In the genomic region with DNA sequence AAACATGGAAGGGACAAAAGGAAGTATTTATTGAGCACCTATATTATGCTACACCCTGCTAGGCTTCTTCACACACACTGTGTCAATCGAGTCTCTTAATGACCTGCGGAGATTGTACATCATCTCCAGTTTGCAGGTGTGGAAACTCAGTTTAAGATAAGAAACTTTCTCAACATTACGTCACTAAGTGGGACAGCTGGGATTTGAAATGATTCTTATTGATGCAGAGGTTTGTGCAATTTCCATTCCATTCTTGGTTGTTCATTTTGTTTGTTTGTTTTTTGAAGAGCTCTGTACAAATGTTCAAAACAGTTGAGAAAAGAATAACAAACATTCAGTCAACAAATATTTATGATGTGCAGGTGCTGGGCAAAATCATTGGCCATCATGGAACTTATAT, we compare ENCODE assay signal across 26 cellular contexts.
"Had no signal": no experiment of that assay in that cellular context is flagged by ENCODE, and none has a peak within 500 bp of the region (broad histone marks: within the 10 kb centered on the region; RNA-seq: fewer than 3 reads in every experiment).

No MANE protein-coding gene starts in this region.

- H3K4me3 ChIP-seq: cardiac muscle cell had no signal

- DNase-seq: activated B cell treated with CpG ODN at 0.5 μM for 24 hours; activated CD4-positive, alpha-beta T cell treated with anti-CD3 and anti-CD28 coated beads for 1 hour; activated CD4-positive, alpha-beta T cell treated with anti-CD3 and anti-CD28 coated beads, Interleukin-2, amount 10 ng/mL, durations not matched to agents 24 days and 14 days; activated CD4-positive, alpha-beta T cell treated with anti-CD3 and anti-CD28 coated beads, Interleukin-2, amount 50 U/mL, for 48 hours; activated CD8-positive, alpha-beta memory T cell treated with anti-CD3 and anti-CD28 coated beads, Interleukin-2, amount 10 ng/mL, durations not matched to agents 7 days and 5 days; activated effector memory CD4-positive, alpha-beta T cell treated with anti-CD3 and anti-CD28 coated beads, Interleukin-2, amount 50 U/mL, for 16 hours; activated naive CD4-positive, alpha-beta T cell treated with Interleukin-2 at 50 U/mL for 16 hours; activated naive CD8-positive, alpha-beta T cell treated with anti-CD3 and anti-CD28 coated beads, Interleukin-2, amount 50 U/mL, for 24 hours; activated T-cell treated with anti-CD3 and anti-CD28 coated beads, Interleukin-2, amount 50 U/mL, for 4 hours; brain microvascular endothelial cell; cerebellar nuclear complex; MM.1S; NCI-H1048; NCI-H146; NCI-H187 treated with DMSO at 0.1 percent for 48 hours; NCI-H2171; NCI-H2227 treated with DMSO at 0.1 percent for 48 hours; NCI-H446 treated with DMSO at 0.1 percent for 48 hours; NCI-H526; NCI-H774; RPMI8226; SK-N-SH; T-helper 1 cell had no signal

- H3K4me3 Mint-ChIP-seq: activated B cell treated with CpG ODN at 0.5 μM for 24 hours; activated CD4-positive, alpha-beta T cell treated with anti-CD3 and anti-CD28 coated beads, Interleukin-2, amount 10 ng/mL, durations not matched to agents 24 days and 14 days; activated CD8-positive, alpha-beta memory T cell treated with anti-CD3 and anti-CD28 coated beads, Interleukin-2, amount 10 ng/mL, durations not matched to agents 7 days and 5 days; activated naive CD8-positive, alpha-beta T cell treated with anti-CD3 and anti-CD28 coated beads, Interleukin-2, amount 50 U/mL, for 24 hours; activated T-cell treated with anti-CD3 and anti-CD28 coated beads, Interleukin-2, amount 50 U/mL, for 4 hours had no signal

- H3K36me3 ChIP-seq: brain microvascular endothelial cell, cardiac muscle cell had no signal

- H3K27me3 ChIP-seq: brain microvascular endothelial cell, cardiac muscle cell had no signal

- ATAC-seq: activated CD8-positive, alpha-beta memory T cell treated with anti-CD3 and anti-CD28 coated beads, Interleukin-2, amount 10 ng/mL, durations not matched to agents 7 days and 5 days; activated naive CD4-positive, alpha-beta T cell treated with anti-CD3 and anti-CD28 coated beads, Interleukin-2, amount 50 U/mL, for 72 hours; activated naive CD8-positive, alpha-beta T cell treated with anti-CD3 and anti-CD28 coated beads, Interleukin-2, amount 50 U/mL, for 24 hours; activated T-cell treated with anti-CD3 and anti-CD28 coated beads, Interleukin-2, amount 50 U/mL, for 4 hours; Right ventricle myocardium inferior had no signal

- H3K4me1 Mint-ChIP-seq: activated CD4-positive, alpha-beta T cell treated with anti-CD3 and anti-CD28 coated beads, Interleukin-2, amount 10 ng/mL, durations not matched to agents 24 days and 14 days had no signal

- H3K27ac Mint-ChIP-seq: activated CD4-positive, alpha-beta T cell treated with anti-CD3 and anti-CD28 coated beads, Interleukin-2, amount 10 ng/mL, durations not matched to agents 24 days and 14 days; activated CD8-positive, alpha-beta memory T cell treated with anti-CD3 and anti-CD28 coated beads, Interleukin-2, amount 10 ng/mL, durations not matched to agents 7 days and 5 days; activated naive CD4-positive, alpha-beta T cell treated with anti-CD3 and anti-CD28 coated beads, Interleukin-2, amount 50 U/mL, for 72 hours; activated naive CD8-positive, alpha-beta T cell treated with anti-CD3 and anti-CD28 coated beads, Interleukin-2, amount 50 U/mL, for 24 hours had no signal

- H3K27me3 Mint-ChIP-seq: activated B cell treated with CpG ODN at 0.5 μM for 24 hours; activated CD4-positive, alpha-beta T cell treated with anti-CD3 and anti-CD28 coated beads, Interleukin-2, amount 10 ng/mL, durations not matched to agents 24 days and 14 days; activated CD8-positive, alpha-beta memory T cell treated with anti-CD3 and anti-CD28 coated beads, Interleukin-2, amount 10 ng/mL, durations not matched to agents 7 days and 5 days; activated naive CD8-positive, alpha-beta T cell treated with anti-CD3 and anti-CD28 coated beads, Interleukin-2, amount 50 U/mL, for 24 hours had no signal

- H3K27ac ChIP-seq: brain microvascular endothelial cell, cardiac muscle cell had no signal

- H3K36me3 Mint-ChIP-seq: activated CD8-positive, alpha-beta memory T cell treated with anti-CD3 and anti-CD28 coated beads, Interleukin-2, amount 10 ng/mL, durations not matched to agents 7 days and 5 days; activated naive CD4-positive, alpha-beta T cell treated with anti-CD3 and anti-CD28 coated beads, Interleukin-2, amount 50 U/mL, for 72 hours had no signal

- H3K9me3 Mint-ChIP-seq: activated B cell treated with CpG ODN at 0.5 μM for 24 hours; activated CD4-positive, alpha-beta T cell treated with anti-CD3 and anti-CD28 coated beads, Interleukin-2, amount 10 ng/mL, durations not matched to agents 24 days and 14 days; activated naive CD4-positive, alpha-beta T cell treated with anti-CD3 and anti-CD28 coated beads, Interleukin-2, amount 50 U/mL, for 72 hours; activated naive CD8-positive, alpha-beta T cell treated with anti-CD3 and anti-CD28 coated beads, Interleukin-2, amount 50 U/mL, for 24 hours; activated T-cell treated with anti-CD3 and anti-CD28 coated beads, Interleukin-2, amount 50 U/mL, for 4 hours had no signal

- H3K9me3 ChIP-seq: SK-N-SH had no signal
